Comparison of ENCODE assay signal across 9 cellular contexts in genomic region chr22:45318168-45318557, GRCh38. TPM values are rescaled to one million over a fixed set of nuclear protein-coding genes. Genes with fewer than 3 reads are reported as not detected.
DNase-seq lines count a peak whose midpoint lies in the region; ATAC-seq and TF ChIP-seq lines count a peak whose summit lies in the region.
"Had no signal": no experiment of that assay in that cellular context is flagged by ENCODE, and none has a peak within 500 bp of the region (broad histone marks: within the 10 kb centered on the region; RNA-seq: fewer than 3 reads in every experiment).

No MANE protein-coding gene starts in this region.

- peaks cover 10% of the 10 kb centered on the region for H3K36me3 Mint-ChIP-seq in nephron progenitor cell (ENCODE audit: low read depth)

- ATAC-seq in HG02642 (IDR thresholded peaks at IDR 0.05; ENCODE audit: poor library complexity, unreplicated experiment) (peak; percentile 62), esophagus mucosa (peak; percentile 33), HG02840 (IDR thresholded peaks at IDR 0.05; ENCODE audit: low FRiP score, unreplicated experiment) (no peak)

- H3K27ac Mint-ChIP-seq in nephron progenitor cell = peak overlapping the region; percentile 4

- DNase-seq in DMS53 treated with DMSO at 0.1 percent for 48 hours (lab: John Stamatoyannopoulos, UW; ENCODE audit: unreplicated experiment) (peak; percentile 14), NCI-H774 (lab: John Stamatoyannopoulos, UW) (peak; percentile 34), nephron progenitor cell (no peak)
- peak; percentile 86 for DNase-seq in activated T-cell treated with anti-CD3 and anti-CD28 coated beads, Interleukin-2, amount 50 U/mL, for 1 hour
- peak; percentile 78 to 96 (median 93) for DNase-seq in stimulated activated naive CD4-positive, alpha-beta T cell (lab: John Stamatoyannopoulos, UW)

- H3K27me3 Mint-ChIP-seq in nephron progenitor cell (ENCODE audit: low read depth, poor library complexity) = peaks cover 4% of the 10 kb centered on the region

- H3K4me1 Mint-ChIP-seq in nephron progenitor cell = peaks cover 28% of the 10 kb centered on the region

- H3K9me3 Mint-ChIP-seq in nephron progenitor cell = no peaks in the 10 kb centered on the region

- H3K4me3 Mint-ChIP-seq in nephron progenitor cell = no peak overlapping the region

- no peak for TF ChIP-seq CTCF in nephron progenitor cell (IDR thresholded peaks at IDR 0.05)

RNA-seq across cellular contexts. Expression of gene FAM118A, which starts 8.4 kb away (rescaled TPM):
- 9.1 TPM for total RNA-seq in esophagus mucosa

RNA-seq across cellular contexts. Expression of gene UPK3A, which starts 33.4 kb away (rescaled TPM):
- not detected for total RNA-seq in esophagus mucosa
- total RNA-seq: T-helper 2 cell treated with Interferon-gamma antibody and Interleukin-4, amounts not matched to agents 100 ng/mL and 5 ng/mL, for 36 hours had no signal
